ENCODE assay signal across 33 cellular contexts in genomic region chr12:88255847-88256246, GRCh38.
"Had no signal": no experiment of that assay in that cellular context is flagged by ENCODE, and none has a peak within 500 bp of the region (broad histone marks: within the 10 kb centered on the region; RNA-seq: fewer than 3 reads in every experiment).

No MANE protein-coding gene starts in this region.

- H3K27ac Mint-ChIP-seq: activated B cell treated with CpG ODN at 0.5 μM for 24 hours; activated CD4-positive, alpha-beta memory T cell treated with anti-CD3 and anti-CD28 coated beads for 36 hours; activated CD4-positive, alpha-beta T cell treated with anti-CD3 and anti-CD28 coated beads, Interleukin-2, amount 10 ng/mL, durations not matched to agents 24 days and 14 days; activated CD8-positive, alpha-beta T cell treated with anti-CD3 and anti-CD28 coated beads for 36 hours; activated naive CD4-positive, alpha-beta T cell treated with anti-CD3 and anti-CD28 coated beads, Interleukin-2, amount 10 ng/mL, durations not matched to agents 7 days and 5 days; activated naive CD4-positive, alpha-beta T cell treated with anti-CD3 and anti-CD28 coated beads, Interleukin-2, amount 50 U/mL, for 24 hours; activated naive CD8-positive, alpha-beta T cell; activated naive CD8-positive, alpha-beta T cell treated with anti-CD3 and anti-CD28 coated beads, Interleukin-2, amount 10 ng/mL, durations not matched to agents 7 days and 5 days; activated naive CD8-positive, alpha-beta T cell treated with anti-CD3 and anti-CD28 coated beads, Interleukin-2, amount 50 U/mL, for 24 hours; activated T-cell treated with anti-CD3 and anti-CD28 coated beads, Interleukin-2, amount 50 U/mL, for 24 hours; activated T-helper 2 cell treated with anti-CD3 and anti-CD28 coated beads, Interferon-gamma antibody, Interleukin-2, Interleukin-4, amounts not matched to agents 10 μg/mL and 5 μg/mL and 100 μg/mL, durations not matched to agents 14 hours and 24 hours and 36 hours; brain; T-helper 1 cell treated with Interleukin-12 subunit alpha and Interleukin-12 subunit beta and Interleukin-4 antibody, amounts not matched to agents 30 μg/mL and 1 μg/mL, for 36 hours; T-helper 2 cell treated with Interferon-gamma antibody and Interleukin-4, amounts not matched to agents 5 μg/mL and 100 μg/mL, for 36 hours had no signal

- H3K4me3 Mint-ChIP-seq: activated B cell treated with CpG ODN at 0.5 μM for 24 hours; activated CD4-positive, alpha-beta memory T cell treated with anti-CD3 and anti-CD28 coated beads for 36 hours; activated CD4-positive, alpha-beta T cell treated with anti-CD3 and anti-CD28 coated beads, Interleukin-2, amount 10 ng/mL, durations not matched to agents 24 days and 14 days; activated CD8-positive, alpha-beta T cell treated with anti-CD3 and anti-CD28 coated beads for 36 hours; activated naive CD4-positive, alpha-beta T cell treated with anti-CD3 and anti-CD28 coated beads, Interleukin-2, amount 10 ng/mL, durations not matched to agents 7 days and 5 days; activated naive CD4-positive, alpha-beta T cell treated with anti-CD3 and anti-CD28 coated beads, Interleukin-2, amount 50 U/mL, for 24 hours; activated naive CD8-positive, alpha-beta T cell; activated naive CD8-positive, alpha-beta T cell treated with anti-CD3 and anti-CD28 coated beads, Interleukin-2, amount 10 ng/mL, durations not matched to agents 7 days and 5 days; activated naive CD8-positive, alpha-beta T cell treated with anti-CD3 and anti-CD28 coated beads, Interleukin-2, amount 50 U/mL, for 24 hours; activated T-cell treated with anti-CD3 and anti-CD28 coated beads, Interleukin-2, amount 50 U/mL, for 24 hours; brain; central memory CD8-positive, alpha-beta T cell; T-helper 1 cell treated with Interleukin-12 subunit alpha and Interleukin-12 subunit beta and Interleukin-4 antibody, amounts not matched to agents 30 μg/mL and 1 μg/mL, for 36 hours; T-helper 2 cell treated with Interferon-gamma antibody and Interleukin-4, amounts not matched to agents 5 μg/mL and 100 μg/mL, for 36 hours had no signal

- H3K27me3 Mint-ChIP-seq: activated B cell treated with CpG ODN at 0.5 μM for 24 hours; activated CD4-positive, alpha-beta memory T cell treated with anti-CD3 and anti-CD28 coated beads for 36 hours; activated naive CD4-positive, alpha-beta T cell treated with anti-CD3 and anti-CD28 coated beads, Interleukin-2, amount 10 ng/mL, durations not matched to agents 7 days and 5 days; brain; central memory CD8-positive, alpha-beta T cell had no signal

- H3K4me3 ChIP-seq: ascending aorta, cardiac muscle cell had no signal

- ATAC-seq: activated CD8-positive, alpha-beta T cell treated with anti-CD3 and anti-CD28 coated beads for 36 hours; activated naive CD8-positive, alpha-beta T cell treated with anti-CD3 and anti-CD28 coated beads, Interleukin-2, amount 50 U/mL, for 24 hours had no signal

- H3K9me3 ChIP-seq: ascending aorta had no signal

- H3K36me3 Mint-ChIP-seq: activated CD4-positive, alpha-beta memory T cell treated with anti-CD3 and anti-CD28 coated beads for 36 hours; activated naive CD4-positive, alpha-beta T cell treated with anti-CD3 and anti-CD28 coated beads, Interleukin-2, amount 10 ng/mL, durations not matched to agents 7 days and 5 days; activated naive CD4-positive, alpha-beta T cell treated with anti-CD3 and anti-CD28 coated beads, Interleukin-2, amount 50 U/mL, for 24 hours; activated naive CD8-positive, alpha-beta T cell; activated naive CD8-positive, alpha-beta T cell treated with anti-CD3 and anti-CD28 coated beads, Interleukin-2, amount 10 ng/mL, durations not matched to agents 7 days and 5 days; brain had no signal

- FAIRE-seq: bronchial epithelial cell had no signal

- H3K9me3 Mint-ChIP-seq: activated B cell treated with CpG ODN at 0.5 μM for 24 hours; activated CD4-positive, alpha-beta memory T cell treated with anti-CD3 and anti-CD28 coated beads for 36 hours; activated CD8-positive, alpha-beta T cell treated with anti-CD3 and anti-CD28 coated beads for 36 hours; activated naive CD4-positive, alpha-beta T cell treated with anti-CD3 and anti-CD28 coated beads, Interleukin-2, amount 10 ng/mL, durations not matched to agents 7 days and 5 days; activated naive CD4-positive, alpha-beta T cell treated with anti-CD3 and anti-CD28 coated beads, Interleukin-2, amount 50 U/mL, for 24 hours; activated naive CD8-positive, alpha-beta T cell treated with anti-CD3 and anti-CD28 coated beads, Interleukin-2, amount 10 ng/mL, durations not matched to agents 7 days and 5 days; activated naive CD8-positive, alpha-beta T cell treated with anti-CD3 and anti-CD28 coated beads, Interleukin-2, amount 50 U/mL, for 24 hours; activated T-cell treated with anti-CD3 and anti-CD28 coated beads, Interleukin-2, amount 50 U/mL, for 24 hours; brain; central memory CD8-positive, alpha-beta T cell; T-helper 1 cell treated with Interleukin-12 subunit alpha and Interleukin-12 subunit beta and Interleukin-4 antibody, amounts not matched to agents 30 μg/mL and 1 μg/mL, for 36 hours; T-helper 2 cell treated with Interferon-gamma antibody and Interleukin-4, amounts not matched to agents 5 μg/mL and 100 μg/mL, for 36 hours had no signal

- H3K36me3 ChIP-seq: ascending aorta, cardiac muscle cell had no signal

- H3K27me3 ChIP-seq: ascending aorta, cardiac muscle cell had no signal

- H3K4me1 Mint-ChIP-seq: activated B cell treated with CpG ODN at 0.5 μM for 24 hours; activated CD4-positive, alpha-beta T cell treated with anti-CD3 and anti-CD28 coated beads, Interleukin-2, amount 10 ng/mL, durations not matched to agents 24 days and 14 days; activated naive CD4-positive, alpha-beta T cell treated with anti-CD3 and anti-CD28 coated beads, Interleukin-2, amount 10 ng/mL, durations not matched to agents 7 days and 5 days; activated naive CD4-positive, alpha-beta T cell treated with anti-CD3 and anti-CD28 coated beads, Interleukin-2, amount 50 U/mL, for 24 hours; activated naive CD8-positive, alpha-beta T cell treated with anti-CD3 and anti-CD28 coated beads, Interleukin-2, amount 10 ng/mL, durations not matched to agents 7 days and 5 days; activated naive CD8-positive, alpha-beta T cell treated with anti-CD3 and anti-CD28 coated beads, Interleukin-2, amount 50 U/mL, for 24 hours; brain; central memory CD8-positive, alpha-beta T cell had no signal

- DNase-seq: activated B cell treated with CpG ODN at 0.5 μM for 24 hours; activated CD4-positive, alpha-beta memory T cell treated with anti-CD3 and anti-CD28 coated beads for 36 hours; activated CD4-positive, alpha-beta T cell treated with anti-CD3 and anti-CD28 coated beads for 4 hours; activated CD4-positive, alpha-beta T cell treated with anti-CD3 and anti-CD28 coated beads, Interleukin-2, amount 10 ng/mL, durations not matched to agents 24 days and 14 days; activated CD4-positive, alpha-beta T cell treated with anti-CD3 and anti-CD28 coated beads, Interleukin-2, amount 50 U/mL, for 1 hour; activated CD4-positive, alpha-beta T cell treated with anti-CD3 and anti-CD28 coated beads, Interleukin-2, amount 50 U/mL, for 4 hours; activated CD4-positive, CD25-positive, alpha-beta regulatory T cell treated with anti-CD3 and anti-CD28 coated beads, Interleukin-2, amount 50 U/mL, for 72 hours; activated CD8-positive, alpha-beta memory T cell treated with anti-CD3 and anti-CD28 coated beads, Interleukin-2, amount 50 U/mL, for 4 hours; activated CD8-positive, alpha-beta T cell treated with anti-CD3 and anti-CD28 coated beads for 36 hours; activated effector memory CD4-positive, alpha-beta T cell treated with Interleukin-2 at 50 U/mL for 16 hours; activated gamma-delta T cell; activated naive CD4-positive, alpha-beta T cell treated with anti-CD3 and anti-CD28 coated beads, Interleukin-2, amount 10 ng/mL, durations not matched to agents 7 days and 5 days; activated naive CD4-positive, alpha-beta T cell treated with Interleukin-2 at 50 U/mL for 16 hours; activated naive CD8-positive, alpha-beta T cell treated with anti-CD3 and anti-CD28 coated beads, Interleukin-2, amount 10 ng/mL, durations not matched to agents 7 days and 5 days; activated naive CD8-positive, alpha-beta T cell treated with anti-CD3 and anti-CD28 coated beads, Interleukin-2, amount 50 U/mL, for 24 hours; activated T-cell treated with anti-CD3 and anti-CD28 coated beads, Interleukin-2, amount 50 U/mL, for 24 hours; activated T-cell treated with anti-CD3 and anti-CD28 coated beads, Interleukin-2, amount 50 U/mL, for 48 hours; amygdala; anterior cingulate cortex; cerebellar nuclear complex; T-helper 2 cell; T-helper 9 cell had no signal

- H3K4me1 ChIP-seq: ascending aorta had no signal

- H3K27ac ChIP-seq: ascending aorta, cardiac muscle cell, VCaP had no signal
